In the genomic region with DNA sequence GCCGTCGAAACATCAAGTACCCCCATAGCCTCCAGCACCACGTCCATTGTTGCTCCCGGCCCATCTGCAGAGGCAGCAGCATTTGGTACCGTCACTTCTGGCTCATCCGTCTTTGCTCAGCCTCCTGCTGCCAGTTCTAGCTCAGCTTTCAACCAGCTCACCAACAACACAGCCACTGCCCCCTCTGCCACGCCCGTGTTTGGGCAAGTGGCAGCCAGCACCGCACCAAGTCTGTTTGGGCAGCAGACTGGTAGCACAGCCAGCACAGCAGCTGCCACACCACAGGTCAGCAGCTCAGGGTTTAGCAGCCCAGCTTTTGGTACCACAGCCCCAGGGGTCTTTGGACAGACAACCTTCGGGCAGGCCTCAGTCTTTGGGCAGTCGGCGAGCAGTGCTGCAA, we compare ENCODE assay signal across 21 cellular contexts.
DNase-seq lines count a peak whose midpoint lies in the region; ATAC-seq, FAIRE-seq and TF ChIP-seq lines count a peak whose summit lies in the region.
"Had no signal": no experiment of that assay in that cellular context is flagged by ENCODE, and none has a peak within 500 bp of the region (broad histone marks: within the 10 kb centered on the region; RNA-seq: fewer than 3 reads in every experiment).

No MANE protein-coding gene starts in this region.

- H3K27ac ChIP-seq in HepG2 (ENCODE audit: extremely low read length, insufficient read depth, low read length) (no peak overlapping the region), right lobe of liver (no peak overlapping the region), kidney (ENCODE audit: low read depth in 2 of 2, low read length in 2 of 2) (no peak overlapping the region), adrenal gland (no peak overlapping the region)
- H3K27ac ChIP-seq: A549, C4-2B had no signal

- TF ChIP-seq EP300 in HepG2 (IDR thresholded peaks at IDR 0.05; ENCODE audit: low read depth in 2 of 2, low read length in 2 of 2): no peak
- TF ChIP-seq EP300 in HepG2 (CRISPR knock-in tag; IDR thresholded peaks at IDR 0.05; ENCODE audit: borderline replicate concordance): no peak

- H4K20me1 ChIP-seq in HepG2 (ENCODE audit: insufficient read depth, low read length): no peaks in the 10 kb centered on the region

- H3K4me2 ChIP-seq in HepG2 (ENCODE audit: low read depth, low read length): no peak overlapping the region
- H3K4me2 ChIP-seq: A549 had no signal

- DNase-seq in HepG2 (ENCODE audit: low spot score): no peak
- no peak for DNase-seq in right lobe of liver
- DNase-seq in NCI-H510A treated with DMSO at 0.1 percent for 48 hours (lab: John Stamatoyannopoulos, UW): peak; percentile 87
- DNase-seq in kidney: peak; percentile 64
- DNase-seq in adrenal gland: no peak
- DNase-seq in activated CD4-positive, alpha-beta memory T cell treated with anti-CD3 and anti-CD28 coated beads, Interleukin-2, amount 10 ng/mL, durations not matched to agents 7 days and 5 days: no peak
- no peak for DNase-seq in GM20000 (ENCODE audit: low spot score)
- DNase-seq: BE2C; CD4-positive, alpha-beta memory T cell; COR-L47; DMS153; EL; HFFc6 had no signal

- H3K9me3 ChIP-seq in HepG2 (ENCODE audit: low read length) (no peaks in the 10 kb centered on the region), right lobe of liver (no peaks in the 10 kb centered on the region), kidney (ENCODE audit: control insufficient read depth in 1 of 2, low read length in 2 of 2) (no peaks in the 10 kb centered on the region), adrenal gland (replicated peaks in 1 of 3) (no peaks in the 10 kb centered on the region)
- H3K9me3 ChIP-seq: A549, BE2C, HAP-1 had no signal

- POLR2A ChIA-PET in HepG2 (lab: Yijun Ruan, JAX): no interaction called here
- POLR2A ChIA-PET in activated CD4-positive, alpha-beta memory T cell treated with anti-CD3 and anti-CD28 coated beads, Interleukin-2, amount 10 ng/mL, durations not matched to agents 7 days and 5 days (lab: Charles Lee): interaction anchor here (0.9 to 1.1 kb wide), 2 partner anchors 11 to 174 kb away, joined by 3 to 4 read pairs; no protein-coding TSS in a partner anchor

- in situ Hi-C loops in HepG2 (cut with HindIII; ENCODE audit: extremely low pct_ligation_motif_present, low pct_unique_long_range_greater_than_20kb): no loop called here

- no peak overlapping the region for H3K27ac Mint-ChIP-seq in activated CD4-positive, alpha-beta memory T cell treated with anti-CD3 and anti-CD28 coated beads, Interleukin-2, amount 10 ng/mL, durations not matched to agents 7 days and 5 days
- H3K27ac Mint-ChIP-seq: HFFc6 had no signal

- intact Hi-C loops in HepG2 (cut with micrococcal nuclease; ENCODE audit: unreplicated experiment) (no loop called here), right lobe of liver (cut with DNase I) (no loop called here), kidney (cut with DNase I) (no loop called here), adrenal gland (cut with DNase I) (no loop called here)

- CTCF ChIA-PET in HepG2 (lab: Yijun Ruan, JAX; ENCODE audit: low intra/inter-chr PET ratio, low total read pairs): no interaction called here
- CTCF ChIA-PET in activated CD4-positive, alpha-beta memory T cell treated with anti-CD3 and anti-CD28 coated beads, Interleukin-2, amount 10 ng/mL, durations not matched to agents 7 days and 5 days (lab: Charles Lee): interaction anchor here (1.1 kb wide), 1 partner anchor 16 kb away, joined by 3 read pairs; no protein-coding TSS in a partner anchor

- H3K9me3 Mint-ChIP-seq in activated CD4-positive, alpha-beta memory T cell treated with anti-CD3 and anti-CD28 coated beads, Interleukin-2, amount 10 ng/mL, durations not matched to agents 7 days and 5 days: no peaks in the 10 kb centered on the region
- H3K9me3 Mint-ChIP-seq: CD4-positive, alpha-beta memory T cell; HFFc6 had no signal

- no peak overlapping the region for H2AFZ ChIP-seq in HepG2 (ENCODE audit: low read length)

- no peaks in the 10 kb centered on the region for H3K27me3 Mint-ChIP-seq in activated CD4-positive, alpha-beta memory T cell treated with anti-CD3 and anti-CD28 coated beads, Interleukin-2, amount 10 ng/mL, durations not matched to agents 7 days and 5 days
- H3K27me3 Mint-ChIP-seq: CD4-positive, alpha-beta memory T cell had no signal

- TF ChIP-seq RAD21 in HepG2 (CRISPR knock-in tag; IDR thresholded peaks at IDR 0.05): no peak

- BruUV-seq in HepG2 (replicated peaks; lab: Mats Ljungman, UMichigan): no TSS peak

- no peak overlapping the region for H3K9ac ChIP-seq in HepG2 (ENCODE audit: insufficient read depth, low read depth, low read length)
- no peak overlapping the region for H3K9ac ChIP-seq in kidney (ENCODE audit: low read length in 2 of 2)

- no peak for ATAC-seq in HepG2
- ATAC-seq in right lobe of liver: no peak
- ATAC-seq: A549 had no signal

- H3K4me3 ChIP-seq in HepG2 (replicated peaks in 1 of 3; ENCODE audit: insufficient read depth in 1 of 3, low read depth in 2 of 3, low read length in 3 of 3) (no peak overlapping the region), right lobe of liver (no peak overlapping the region), kidney (ENCODE audit: low read length in 2 of 2) (no peak overlapping the region), adrenal gland (no peak overlapping the region)
- H3K4me3 ChIP-seq: A549, HAP-1 had no signal

- no peaks in the 10 kb centered on the region for H3K79me2 ChIP-seq in HepG2 (ENCODE audit: insufficient read depth, low read length)

- TF ChIP-seq POLR2A in HepG2 (IDR thresholded peaks at IDR 0.05; ENCODE audit: insufficient read depth in 1 of 2, low read depth in 2 of 2, low read length in 2 of 2) (no peak), right lobe of liver (IDR thresholded peaks at IDR 0.05) (no peak), adrenal gland (IDR thresholded peaks at IDR 0.05) (no peak)

- TF ChIP-seq CTCF in HepG2 (CRISPR knock-in tag; IDR thresholded peaks at IDR 0.05) (no peak), right lobe of liver (IDR thresholded peaks at IDR 0.05) (no peak), kidney (IDR thresholded peaks at IDR 0.05; ENCODE audit: borderline replicate concordance, extremely low read depth, insufficient read depth) (no peak), adrenal gland (IDR thresholded peaks at IDR 0.05) (no peak), GM20000 (IDR thresholded peaks at IDR 0.05; ENCODE audit: extremely low read depth, missing control alignments) (no peak)

- H3K4me1 Mint-ChIP-seq in activated CD4-positive, alpha-beta memory T cell treated with anti-CD3 and anti-CD28 coated beads, Interleukin-2, amount 10 ng/mL, durations not matched to agents 7 days and 5 days: no peaks in the 10 kb centered on the region

- no peak overlapping the region for H3K4me3 Mint-ChIP-seq in activated CD4-positive, alpha-beta memory T cell treated with anti-CD3 and anti-CD28 coated beads, Interleukin-2, amount 10 ng/mL, durations not matched to agents 7 days and 5 days
- H3K4me3 Mint-ChIP-seq: CD4-positive, alpha-beta memory T cell; HFFc6 had no signal

- peaks cover 24 to 84% of the 10 kb centered on the region in 2 experiments for H3K36me3 ChIP-seq in HepG2 (replicated peaks in 1 of 2; ENCODE audit: control insufficient read depth in 1 of 2, insufficient read depth in 2 of 2, low read length in 2 of 2)
- peaks cover 5 to 70% (median 33%) of the 10 kb centered on the region in 4 donors for H3K36me3 ChIP-seq in right lobe of liver
- peaks cover 38 to 64% of the 10 kb centered on the region in 2 donors for H3K36me3 ChIP-seq in kidney (ENCODE audit: control insufficient read depth in 1 of 2, insufficient read depth in 2 of 2, low read length in 2 of 2)
- H3K36me3 ChIP-seq in adrenal gland (replicated peaks in 1 of 2): peaks cover 0 to 67% of the 10 kb centered on the region in 2 donors

- peaks cover 63% of the 10 kb centered on the region for H3K36me3 Mint-ChIP-seq in activated CD4-positive, alpha-beta memory T cell treated with anti-CD3 and anti-CD28 coated beads, Interleukin-2, amount 10 ng/mL, durations not matched to agents 7 days and 5 days (ENCODE audit: low read depth)

- no peaks in the 10 kb centered on the region for H3K27me3 ChIP-seq in HepG2 (ENCODE audit: control insufficient read depth in 1 of 2, insufficient read depth in 2 of 2, low read length in 2 of 2)
- H3K27me3 ChIP-seq in right lobe of liver: no peaks in the 10 kb centered on the region
- no peaks in the 10 kb centered on the region for H3K27me3 ChIP-seq in adrenal gland
- H3K27me3 ChIP-seq: BE2C had no signal

- FAIRE-seq in HepG2 (lab: Jason Lieb, UNC) (no peak), kidney (lab: Jason Lieb, UNC) (no peak)
- FAIRE-seq: A549, D721Med, G401.6, GM12892, H1, HTR-8/SVneo had no signal

- H3K4me1 ChIP-seq in HepG2 (ENCODE audit: insufficient read depth, low read length) (no peaks in the 10 kb centered on the region), right lobe of liver (no peaks in the 10 kb centered on the region), kidney (ENCODE audit: control insufficient read depth in 1 of 2, insufficient read depth in 1 of 2, low read depth in 1 of 2, low read length in 2 of 2) (no peaks in the 10 kb centered on the region), adrenal gland (replicated peaks in 1 of 2) (no peaks in the 10 kb centered on the region)
- H3K4me1 ChIP-seq: A549, BE2C, HAP-1 had no signal

- WGBS in HepG2 (ENCODE audit: low lambda C conversion rate): 100% methylated on average over 9 of the region's 12 CpGs
- 83% methylated on average over 3 of the region's 12 CpGs for WGBS in right lobe of liver (ENCODE audit: insufficient coverage, low coverage, low lambda C conversion rate, missing lambda C conversion rate)
- 94 to 98% (median 94%) methylated on average over 11 to 12 of the region's 12 CpGs for WGBS in adrenal gland, 4 donors

TF ChIP-seq in HepG2, 621 proteins besides CTCF, POLR2A, EP300 and RAD21 (continues in another document):
- TF ChIP-seq, protein P1, sequence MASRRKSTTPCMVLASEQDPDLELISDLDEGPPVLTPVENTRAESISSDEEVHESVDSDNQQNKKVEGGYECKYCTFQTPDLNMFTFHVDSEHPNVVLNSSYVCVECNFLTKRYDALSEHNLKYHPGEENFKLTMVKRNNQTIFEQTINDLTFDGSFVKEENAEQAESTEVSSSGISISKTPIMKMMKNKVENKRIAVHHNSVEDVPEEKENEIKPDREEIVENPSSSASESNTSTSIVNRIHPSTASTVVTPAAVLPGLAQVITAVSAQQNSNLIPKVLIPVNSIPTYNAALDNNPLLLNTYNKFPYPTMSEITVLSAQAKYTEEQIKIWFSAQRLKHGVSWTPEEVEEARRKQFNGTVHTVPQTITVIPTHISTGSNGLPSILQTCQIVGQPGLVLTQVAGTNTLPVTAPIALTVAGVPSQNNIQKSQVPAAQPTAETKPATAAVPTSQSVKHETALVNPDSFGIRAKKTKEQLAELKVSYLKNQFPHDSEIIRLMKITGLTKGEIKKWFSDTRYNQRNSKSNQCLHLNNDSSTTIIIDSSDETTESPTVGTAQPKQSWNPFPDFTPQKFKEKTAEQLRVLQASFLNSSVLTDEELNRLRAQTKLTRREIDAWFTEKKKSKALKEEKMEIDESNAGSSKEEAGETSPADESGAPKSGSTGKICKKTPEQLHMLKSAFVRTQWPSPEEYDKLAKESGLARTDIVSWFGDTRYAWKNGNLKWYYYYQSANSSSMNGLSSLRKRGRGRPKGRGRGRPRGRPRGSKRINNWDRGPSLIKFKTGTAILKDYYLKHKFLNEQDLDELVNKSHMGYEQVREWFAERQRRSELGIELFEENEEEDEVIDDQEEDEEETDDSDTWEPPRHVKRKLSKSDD (CRISPR knock-in tag; IDR thresholded peaks at IDR 0.05; ENCODE audit: low read depth): no peak

Comparison
In these comparisons a context has a peak if more than half of its experiments do, and no peak if none do; other contexts are left out.
1. DNase-seq: peak in NCI-H510A treated with DMSO at 0.1 percent for 48 hours (single experiment) and kidney (single experiment); none in HepG2 (single experiment), right lobe of liver (0 of 3), adrenal gland (0 of 7), activated CD4-positive, alpha-beta memory T cell treated with anti-CD3 and anti-CD28 coated beads, Interleukin-2, amount 10 ng/mL, durations not matched to agents 7 days and 5 days (single experiment) and GM20000 (single experiment).